1 cellular context compared by ENCODE assay signal in genomic region chr4:3932734-3933133, GRCh38.
A peak's percentile ranks its signal among the peaks of the same experiment; 100 is the strongest.
TF ChIP-seq lines count a peak whose summit lies in the region.

No MANE protein-coding gene starts in this region.

TF ChIP-seq in H1, 55 proteins besides CTCF, POLR2A, EP300 and RAD21:
- 0 out of 2 replicates have a peak, but pooled peaks have one; percentile 22 for TF ChIP-seq SP1 (IDR thresholded peaks at IDR 0.05; ENCODE audit: low read depth, low read length)
